ENCODE assay signal across 16 cellular contexts in the genomic region with DNA sequence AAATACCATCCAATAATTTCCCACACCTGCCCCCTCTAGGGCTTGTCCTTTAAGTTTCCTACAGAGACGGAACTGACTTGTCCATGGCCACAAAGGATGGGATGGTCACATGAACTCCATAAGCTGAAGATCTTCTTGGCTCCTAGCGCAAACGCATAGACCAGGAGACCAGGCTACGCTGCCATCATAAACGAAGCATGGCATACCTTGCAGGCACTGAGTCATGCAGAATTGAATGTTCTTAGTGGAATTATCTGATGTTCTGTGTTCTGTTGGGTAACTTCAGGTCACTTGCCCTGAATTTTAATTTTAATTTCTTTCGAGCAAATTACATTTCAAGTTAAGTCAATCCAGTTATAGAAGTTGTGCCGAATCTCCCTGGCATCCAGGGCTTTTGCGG.
A peak's percentile ranks its signal among the peaks of the same experiment; 100 is the strongest.
DNase-seq lines count a peak whose midpoint lies in the region; ATAC-seq and TF ChIP-seq lines count a peak whose summit lies in the region.
"Had no signal": no experiment of that assay in that cellular context is flagged by ENCODE, and none has a peak within 500 bp of the region (broad histone marks: within the 10 kb centered on the region; RNA-seq: fewer than 3 reads in every experiment).

No MANE protein-coding gene starts in this region.

- no peak overlapping the region for H3K27ac ChIP-seq in IMR-90 (ENCODE audit: insufficient read depth, low read length)
- H3K27ac ChIP-seq: BLaER1 treated with 17β-estradiol and CSF1 and Interleukin-3, amounts not matched to agents 10 nM and 100 nM; HL-60 had no signal

- H4K5ac ChIP-seq in IMR-90 (ENCODE audit: low read depth, low read length), result no peak overlapping the region

- no peak overlapping the region for H3K23ac ChIP-seq in IMR-90 (ENCODE audit: low read depth, low read length)

- H3K56ac ChIP-seq in IMR-90 (ENCODE audit: extremely low read depth, insufficient read depth, low read length), result no peak overlapping the region

- H3K9me1 ChIP-seq in IMR-90 (ENCODE audit: insufficient read depth, low read length), result peaks cover 3% of the 10 kb centered on the region; the same call in 1 of the 2 replicates

- 100% methylated on average over 1 of the region's 8 CpGs; no CpG with 5 or more reads in 1 of the 2 experiments for WGBS in IMR-90 (ENCODE audit: extremely low coverage in 2 of 2, insufficient read length in 1 of 2), 2 experiments

- H3K4me1 Mint-ChIP-seq in activated CD8-positive, alpha-beta memory T cell treated with anti-CD3 and anti-CD28 coated beads, Interleukin-2, amount 10 ng/mL, durations not matched to agents 7 days and 5 days, result no peaks in the 10 kb centered on the region
- H3K4me1 Mint-ChIP-seq: B cell; CD4-positive, CD25-positive, alpha-beta regulatory T cell; CD8-positive, alpha-beta memory T cell had no signal

- no peak overlapping the region for H2AK5ac ChIP-seq in IMR-90 (ENCODE audit: low read depth, low read length)

- H4K91ac ChIP-seq in IMR-90 (ENCODE audit: insufficient read depth, low read depth, low read length), result no peak overlapping the region

- H3K79me1 ChIP-seq in IMR-90 (ENCODE audit: low read depth in 1 of 2, low read length in 2 of 2), result no peaks in the 10 kb centered on the region

- no peak overlapping the region for H3K14ac ChIP-seq in IMR-90 (replicated peaks; ENCODE audit: low read depth, low read length)

- no peak overlapping the region for H3K4me2 ChIP-seq in IMR-90 (ENCODE audit: low read depth, low read length)
- H3K4me2 ChIP-seq: BLaER1 treated with 17β-estradiol and CSF1 and Interleukin-3, amounts not matched to agents 10 nM and 100 nM had no signal

- H3K27me3 ChIP-seq in IMR-90 (ENCODE audit: control insufficient read depth, insufficient read depth, low read length), result no peaks in the 10 kb centered on the region
- H3K27me3 ChIP-seq: BLaER1 treated with 17β-estradiol and CSF1 and Interleukin-3, amounts not matched to agents 10 nM and 100 nM had no signal

- POLR2A ChIA-PET in IMR-90 (lab: Charles Lee; ENCODE audit: unreplicated experiment), result no interaction called here

- no peaks in the 10 kb centered on the region for H3K9me3 ChIP-seq in IMR-90 (ENCODE audit: control insufficient read depth, insufficient read depth, low read length)
- H3K9me3 ChIP-seq: BLaER1 treated with 17β-estradiol and CSF1 and Interleukin-3, amounts not matched to agents 10 nM and 100 nM had no signal

- dilution Hi-C loops in IMR-90 (cut with HindIII; ENCODE audit: low sequenced_read_pairs, unreplicated experiment), result no loop called here

- H3K9me3 Mint-ChIP-seq in activated CD8-positive, alpha-beta memory T cell treated with anti-CD3 and anti-CD28 coated beads, Interleukin-2, amount 10 ng/mL, durations not matched to agents 7 days and 5 days (ENCODE audit: low read depth), result no peaks in the 10 kb centered on the region
- H3K9me3 Mint-ChIP-seq: CD8-positive, alpha-beta memory T cell; H9 had no signal

- no peak overlapping the region for H2AK9ac ChIP-seq in IMR-90 (replicated peaks; ENCODE audit: low read depth, low read length, poor library complexity)

- no peak overlapping the region for H2BK120ac ChIP-seq in IMR-90 (ENCODE audit: low read depth, low read length)

- intact Hi-C loops in IMR-90 (cut with micrococcal nuclease), result no loop called here

- no peaks in the 10 kb centered on the region for H4K20me1 ChIP-seq in IMR-90 (ENCODE audit: insufficient read depth, low read length)
- H4K20me1 ChIP-seq: BLaER1 treated with 17β-estradiol and CSF1 and Interleukin-3, amounts not matched to agents 10 nM and 100 nM had no signal

- no peaks in the 10 kb centered on the region for H3K36me3 ChIP-seq in IMR-90 (ENCODE audit: control insufficient read depth, insufficient read depth, low read length)
- H3K36me3 ChIP-seq: BLaER1 treated with 17β-estradiol and CSF1 and Interleukin-3, amounts not matched to agents 10 nM and 100 nM had no signal

- TF ChIP-seq CTCF in IMR-90 (conservative IDR thresholded peaks at IDR 0.05; ENCODE audit: low read depth, low read length), result no peak
- no peak for TF ChIP-seq CTCF in epithelial cell of esophagus (IDR thresholded peaks at IDR 0.05; ENCODE audit: insufficient read depth, low read depth, low read length, missing control alignments)

- no peak overlapping the region for H2BK5ac ChIP-seq in IMR-90 (ENCODE audit: low read depth, low read length, poor library complexity, severe bottlenecking)

- H3K36me3 Mint-ChIP-seq in activated CD8-positive, alpha-beta memory T cell treated with anti-CD3 and anti-CD28 coated beads, Interleukin-2, amount 10 ng/mL, durations not matched to agents 7 days and 5 days, result no peaks in the 10 kb centered on the region
- H3K36me3 Mint-ChIP-seq: CD4-positive, CD25-positive, alpha-beta regulatory T cell; CD8-positive, alpha-beta memory T cell had no signal

- H3K4me3 ChIP-seq in IMR-90 (ENCODE audit: insufficient read depth, low read depth, low read length) (no peak overlapping the region), epithelial cell of esophagus (ENCODE audit: low read length) (no peak overlapping the region)
- H3K4me3 ChIP-seq: BLaER1 treated with 17β-estradiol and CSF1 and Interleukin-3, amounts not matched to agents 10 nM and 100 nM; K562 had no signal

- no peak for TF ChIP-seq RAD21 in IMR-90 (IDR thresholded peaks at IDR 0.05; ENCODE audit: low read length)

- H3K27ac Mint-ChIP-seq in activated CD8-positive, alpha-beta memory T cell treated with anti-CD3 and anti-CD28 coated beads, Interleukin-2, amount 10 ng/mL, durations not matched to agents 7 days and 5 days, result no peak overlapping the region
- H3K27ac Mint-ChIP-seq: B cell; CD4-positive, CD25-positive, alpha-beta regulatory T cell; CD8-positive, alpha-beta memory T cell had no signal

- no peak for ATAC-seq in IMR-90 (ENCODE audit: low read depth)
- no peak for ATAC-seq in activated CD8-positive, alpha-beta memory T cell treated with anti-CD3 and anti-CD28 coated beads, Interleukin-2, amount 10 ng/mL, durations not matched to agents 7 days and 5 days
- no peak for ATAC-seq in GM18907 (IDR thresholded peaks at IDR 0.05; ENCODE audit: unreplicated experiment)
- ATAC-seq: K562 had no signal

- peak overlapping the region; percentile 38 for H2AFZ ChIP-seq in IMR-90 (replicated peaks; ENCODE audit: low read length, poor library complexity)

- no peak overlapping the region for H3K18ac ChIP-seq in IMR-90 (ENCODE audit: low read depth, low read length)

- BruUV-seq in IMR-90 (replicated peaks; lab: Mats Ljungman, UMichigan), result no TSS peak

- in situ Hi-C loops in IMR-90 (cut with MboI; ENCODE audit: low sequenced_read_pairs), result no loop called here

- DNase-seq in IMR-90 (no peak), epithelial cell of esophagus (ENCODE audit: low read depth) (peak; percentile 3), left kidney (ENCODE audit: low read depth, low spot score) (peak; percentile 41), renal cortical epithelial cell (ENCODE audit: low read depth) (peak; percentile 66), NCI-H2196 (lab: John Stamatoyannopoulos, UW; ENCODE audit: unreplicated experiment) (no peak), NCI-H1092 treated with DMSO at 0.1 percent for 48 hours (lab: John Stamatoyannopoulos, UW) (no peak)
- DNase-seq in activated CD8-positive, alpha-beta memory T cell treated with anti-CD3 and anti-CD28 coated beads, Interleukin-2, amount 10 ng/mL, durations not matched to agents 7 days and 5 days, result no peak
- DNase-seq: CD4-positive, CD25-positive, alpha-beta regulatory T cell; CD8-positive, alpha-beta memory T cell; COR-L47; H9 had no signal

- no peak for TF ChIP-seq POLR2A in IMR-90 (IDR thresholded peaks at IDR 0.05; ENCODE audit: low read depth, low read length)

- CTCF ChIA-PET in IMR-90 (lab: Yijun Ruan, JAX), result no interaction called here
- CTCF ChIA-PET in activated CD8-positive, alpha-beta memory T cell treated with anti-CD3 and anti-CD28 coated beads, Interleukin-2, amount 10 ng/mL, durations not matched to agents 7 days and 5 days (lab: Charles Lee), result no interaction called here

- no peak overlapping the region for H4K8ac ChIP-seq in IMR-90 (ENCODE audit: low read depth in 2 of 2, low read length in 2 of 2)

- no peak overlapping the region for H3K4me3 Mint-ChIP-seq in activated CD8-positive, alpha-beta memory T cell treated with anti-CD3 and anti-CD28 coated beads, Interleukin-2, amount 10 ng/mL, durations not matched to agents 7 days and 5 days
- H3K4me3 Mint-ChIP-seq: B cell; CD4-positive, CD25-positive, alpha-beta regulatory T cell; CD8-positive, alpha-beta memory T cell; H9 had no signal

- H3K4me1 ChIP-seq in IMR-90 (ENCODE audit: control insufficient read depth, insufficient read depth, low read length), result no peaks in the 10 kb centered on the region
- H3K4me1 ChIP-seq: BLaER1 treated with 17β-estradiol and CSF1 and Interleukin-3, amounts not matched to agents 10 nM and 100 nM had no signal

- no peak overlapping the region for H3K9ac ChIP-seq in IMR-90 (ENCODE audit: low read depth, low read length)
- H3K9ac ChIP-seq: BLaER1 treated with 17β-estradiol and CSF1 and Interleukin-3, amounts not matched to agents 10 nM and 100 nM had no signal

- no peaks in the 10 kb centered on the region for H3K27me3 Mint-ChIP-seq in activated CD8-positive, alpha-beta memory T cell treated with anti-CD3 and anti-CD28 coated beads, Interleukin-2, amount 10 ng/mL, durations not matched to agents 7 days and 5 days
- H3K27me3 Mint-ChIP-seq: B cell had no signal

- no peak overlapping the region for H2BK20ac ChIP-seq in IMR-90 (ENCODE audit: low read depth, low read length)

- 0 out of 2 replicates have a peak overlapping the region, but pooled peaks have one; percentile 5 for H3K4ac ChIP-seq in IMR-90 (ENCODE audit: low read depth, low read length)

- no peak overlapping the region for H2BK15ac ChIP-seq in IMR-90 (ENCODE audit: low read depth, low read length)

TF ChIP-seq in IMR-90, 13 proteins besides CTCF, POLR2A, EP300 and RAD21 (continues in another document):
- TF ChIP-seq, protein P1, sequence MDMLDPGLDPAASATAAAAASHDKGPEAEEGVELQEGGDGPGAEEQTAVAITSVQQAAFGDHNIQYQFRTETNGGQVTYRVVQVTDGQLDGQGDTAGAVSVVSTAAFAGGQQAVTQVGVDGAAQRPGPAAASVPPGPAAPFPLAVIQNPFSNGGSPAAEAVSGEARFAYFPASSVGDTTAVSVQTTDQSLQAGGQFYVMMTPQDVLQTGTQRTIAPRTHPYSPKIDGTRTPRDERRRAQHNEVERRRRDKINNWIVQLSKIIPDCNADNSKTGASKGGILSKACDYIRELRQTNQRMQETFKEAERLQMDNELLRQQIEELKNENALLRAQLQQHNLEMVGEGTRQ (IDR thresholded peaks at IDR 0.05; ENCODE audit: low read depth, low read length), result no peak
- TF ChIP-seq CHD1 (IDR thresholded peaks at IDR 0.05; ENCODE audit: low read depth, low read length) (no peak), NFE2L2 (IDR thresholded peaks at IDR 0.05; ENCODE audit: low read depth, low read length) (no peak), RCOR1 (IDR thresholded peaks at IDR 0.05; ENCODE audit: insufficient replicate concordance, low read length) (no peak), MXI1 (IDR thresholded peaks at IDR 0.05; ENCODE audit: borderline replicate concordance, low read depth, low read length) (no peak), SMC3 (IDR thresholded peaks at IDR 0.05; ENCODE audit: low read depth, low read length) (no peak)

Comparison
In these comparisons a context has a peak if more than half of its experiments do, and no peak if none do; other contexts are left out.
1. DNase-seq: peak in epithelial cell of esophagus (single experiment), left kidney (single experiment) and renal cortical epithelial cell (single experiment); none in IMR-90 (single experiment), NCI-H2196 (single experiment), activated CD8-positive, alpha-beta memory T cell treated with anti-CD3 and anti-CD28 coated beads, Interleukin-2, amount 10 ng/mL, durations not matched to agents 7 days and 5 days (single experiment) and NCI-H1092 treated with DMSO at 0.1 percent for 48 hours (single experiment).